21 cellular contexts compared by ENCODE assay signal in the genomic region with DNA sequence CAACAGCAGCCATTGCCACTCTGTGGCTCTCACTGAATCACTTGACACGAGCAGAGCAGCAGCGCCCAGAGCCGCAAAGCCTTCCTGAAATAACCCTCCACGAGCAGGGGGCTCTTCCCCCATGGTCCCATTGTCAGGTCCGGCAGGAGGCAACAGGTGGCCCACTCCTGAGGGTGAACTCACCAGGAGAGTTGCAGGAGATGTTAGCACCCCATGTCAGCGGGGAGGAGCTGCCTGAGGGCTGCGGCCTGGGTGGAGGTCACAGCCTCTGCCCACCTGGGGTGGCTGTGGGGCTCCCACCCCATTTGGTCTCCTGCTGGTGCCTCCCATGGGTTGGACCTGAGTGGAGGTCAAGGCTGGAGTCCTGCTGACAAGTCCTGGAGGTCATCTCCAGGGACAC. TPM values are rescaled to one million over a fixed set of nuclear protein-coding genes. Genes with fewer than 3 reads are reported as not detected.
A peak's percentile ranks its signal among the peaks of the same experiment; 100 is the strongest.
DNase-seq lines count a peak whose midpoint lies in the region; ATAC-seq and TF ChIP-seq lines count a peak whose summit lies in the region.
"Had no signal": no experiment of that assay in that cellular context is flagged by ENCODE, and none has a peak within 500 bp of the region (broad histone marks: within the 10 kb centered on the region; RNA-seq: fewer than 3 reads in every experiment).

No MANE protein-coding gene starts in this region.

- H3K9me3 ChIP-seq in esophagus muscularis mucosa (no peaks in the 10 kb centered on the region), neuronal stem cell (replicated peaks in 1 of 2; ENCODE audit: control insufficient read depth in 2 of 2, insufficient read depth in 1 of 2, low read depth in 1 of 2, low read length in 2 of 2) (no peaks in the 10 kb centered on the region), MM.1S (replicated peaks; ENCODE audit: insufficient read depth, low read length) (no peaks in the 10 kb centered on the region)
- H3K9me3 ChIP-seq: Caco-2, HAP-1 had no signal

- no peak overlapping the region for H3K14ac ChIP-seq in neuronal stem cell (ENCODE audit: low read length)

- H2BK15ac ChIP-seq in neuronal stem cell (ENCODE audit: low read length) = no peak overlapping the region

- WGBS in esophagus muscularis mucosa = 100% methylated on average over 2 of the region's 7 CpGs
- WGBS in neuronal stem cell (ENCODE audit: extremely low coverage in 2 of 2, insufficient read length in 2 of 2, insufficient replicate concordance in 1 of 2), 2 donors = no CpG with 5 or more reads among the region's 7 CpGs

- H3K36me3 ChIP-seq in esophagus muscularis mucosa (no peaks in the 10 kb centered on the region), neuronal stem cell (replicated peaks in 1 of 2; ENCODE audit: control insufficient read depth in 2 of 2, insufficient read depth in 2 of 2, low read length in 2 of 2) (no peaks in the 10 kb centered on the region), MM.1S (replicated peaks; ENCODE audit: insufficient read depth, low read length) (no peaks in the 10 kb centered on the region)
- H3K36me3 ChIP-seq: HAP-1 had no signal

- H3F3A ChIP-seq in MM.1S (ENCODE audit: insufficient read depth, low read length) = no peaks in the 10 kb centered on the region

- H3K27me3 Mint-ChIP-seq in Calu3 (ENCODE audit: unreplicated experiment) = peaks cover 50% of the 10 kb centered on the region

- peaks cover 17% of the 10 kb centered on the region for H3K4me1 Mint-ChIP-seq in Calu3 (ENCODE audit: low read depth, unreplicated experiment)

- no peak overlapping the region for H2AK5ac ChIP-seq in neuronal stem cell (ENCODE audit: low read depth, low read length)

- H3K4me2 ChIP-seq in neuronal stem cell (ENCODE audit: insufficient read depth, low read length, poor library complexity, severe bottlenecking) (no peak overlapping the region), MM.1S (ENCODE audit: low read depth, low read length) (no peak overlapping the region)

- TF ChIP-seq POLR2A in esophagus muscularis mucosa (IDR thresholded peaks at IDR 0.05; ENCODE audit: low read depth) = no peak

- BruUV-seq in Calu3 (replicated peaks; lab: Mats Ljungman, UMichigan) = no TSS peak

- TF ChIP-seq CTCF in esophagus muscularis mucosa (IDR thresholded peaks at IDR 0.05) (no peak), MM.1S (IDR thresholded peaks at IDR 0.05; ENCODE audit: low read length) (no peak), Calu3 (IDR thresholded peaks at IDR 0.05; ENCODE audit: unreplicated experiment) (no peak)

- CTCF ChIA-PET in Calu3 (lab: Charles Lee) = no interaction called here

- no peak overlapping the region for H2AFZ ChIP-seq in neuronal stem cell (ENCODE audit: low read length)
- no peak overlapping the region for H2AFZ ChIP-seq in MM.1S (ENCODE audit: low read length)

- H3K4me3 ChIP-seq in esophagus muscularis mucosa (no peak overlapping the region), neuronal stem cell (ENCODE audit: low read length in 2 of 2) (no peak overlapping the region), MM.1S (ENCODE audit: low read length) (no peak overlapping the region)
- H3K4me3 ChIP-seq: HAP-1 had no signal

- no peak overlapping the region for H2BK120ac ChIP-seq in neuronal stem cell (ENCODE audit: low read depth, low read length)

- TF ChIP-seq EP300 in esophagus muscularis mucosa (IDR thresholded peaks at IDR 0.05) = no peak

- no peaks in the 10 kb centered on the region for H3K79me1 ChIP-seq in neuronal stem cell (ENCODE audit: low read depth, low read length)

- H3K9ac ChIP-seq in neuronal stem cell (ENCODE audit: low read depth, low read length, poor library complexity) (no peak overlapping the region), MM.1S (ENCODE audit: low read length) (no peak overlapping the region)

- no peak overlapping the region for H4K8ac ChIP-seq in neuronal stem cell (ENCODE audit: low read depth, low read length)

- no peaks in the 10 kb centered on the region for H3K9me2 ChIP-seq in MM.1S (replicated peaks; ENCODE audit: insufficient read depth, low read length)

- no peaks in the 10 kb centered on the region for H3K4me1 ChIP-seq in esophagus muscularis mucosa
- peaks cover 3 to 12% of the 10 kb centered on the region in 2 donors for H3K4me1 ChIP-seq in neuronal stem cell (ENCODE audit: control insufficient read depth in 2 of 2, insufficient read depth in 1 of 2, low read depth in 1 of 2, low read length in 2 of 2)
- no peaks in the 10 kb centered on the region for H3K4me1 ChIP-seq in MM.1S (ENCODE audit: low read length)
- H3K4me1 ChIP-seq: Caco-2, HAP-1 had no signal

- no peaks in the 10 kb centered on the region for H4K20me1 ChIP-seq in MM.1S (ENCODE audit: insufficient read depth, low read length)

- no peaks in the 10 kb centered on the region for H3K27me3 ChIP-seq in esophagus muscularis mucosa
- H3K27me3 ChIP-seq in neuronal stem cell (ENCODE audit: control insufficient read depth in 3 of 3, insufficient read depth in 3 of 3, low read depth in 1 of 3, low read length in 3 of 3) = peaks cover 0 to 3% (median 0%) of the 10 kb centered on the region in 3 experiments
- H3K27me3 ChIP-seq in MM.1S (replicated peaks; ENCODE audit: insufficient read depth, low read length) = no peaks in the 10 kb centered on the region

- intact Hi-C loops in esophagus muscularis mucosa (cut with DNase I) = no loop called here
- intact Hi-C loops in Calu3 (cut with micrococcal nuclease; ENCODE audit: unreplicated experiment) = no loop called here

- H3K4ac ChIP-seq in neuronal stem cell (ENCODE audit: low read length) = no peak overlapping the region

- H3K27ac Mint-ChIP-seq in Calu3 (ENCODE audit: unreplicated experiment) = no peak overlapping the region
- H3K27ac Mint-ChIP-seq: CD4-positive, alpha-beta T cell had no signal

- H2BK12ac ChIP-seq in neuronal stem cell (ENCODE audit: low read length) = no peak overlapping the region

- no peak overlapping the region for H4K91ac ChIP-seq in neuronal stem cell (ENCODE audit: low read depth, low read length, poor library complexity)

- H3K36me3 Mint-ChIP-seq in Calu3 (ENCODE audit: insufficient read depth, unreplicated experiment) = no peaks in the 10 kb centered on the region

- DNase-seq in AG20443 (ENCODE audit: low spot score) (peak; percentile 6), H4 (ENCODE audit: low spot score) (peak; percentile 9), esophagus muscularis mucosa (ENCODE audit: extremely low spot score) (peak; percentile 90), neuronal stem cell (ENCODE audit: low spot score) (no peak), glomerular visceral epithelial cell (ENCODE audit: extremely low spot score) (no peak), MM.1S (no peak), Calu3 (no peak)
- DNase-seq: ACHN; AML-193; Caco-2; CD4-positive, alpha-beta T cell; DMS153; DMS79; GDM1 had no signal

- no peak overlapping the region for H3K4me3 Mint-ChIP-seq in Calu3 (ENCODE audit: low read depth, unreplicated experiment)
- H3K4me3 Mint-ChIP-seq: CD4-positive, alpha-beta T cell had no signal

- H2BK5ac ChIP-seq in neuronal stem cell (ENCODE audit: low read length) = no peak overlapping the region

- no peak overlapping the region for H3K23ac ChIP-seq in neuronal stem cell (ENCODE audit: low read depth, low read length, poor library complexity)

- H3K18ac ChIP-seq in neuronal stem cell (ENCODE audit: low read length) = peak overlapping the region; percentile 70

- H3K27ac ChIP-seq in esophagus muscularis mucosa (replicated peaks in 1 of 4) (no peak overlapping the region), neuronal stem cell (replicated peaks; ENCODE audit: low read length) (no peak overlapping the region), MM.1S (ENCODE audit: low read length) (no peak overlapping the region)
- H3K27ac ChIP-seq: C4-2B had no signal

- no peaks in the 10 kb centered on the region for H3K79me2 ChIP-seq in MM.1S (ENCODE audit: low read length)

- ATAC-seq in GM21737 (IDR thresholded peaks at IDR 0.05; ENCODE audit: unreplicated experiment) = no peak

- H3K9me3 Mint-ChIP-seq in Calu3 (ENCODE audit: low read depth, unreplicated experiment) = no peaks in the 10 kb centered on the region
- H3K9me3 Mint-ChIP-seq: CD4-positive, alpha-beta T cell had no signal

RNA-seq across cellular contexts. Expression of a gene that starts 12.3 kb away (rescaled TPM):
- not detected in 2 replicates for total RNA-seq in H4 (2014; rRNA removed; shearing (Covaris generic))
- total RNA-seq in esophagus muscularis mucosa = not detected
- 0.03 TPM for polyA plus RNA-seq in neuronal stem cell (2013, experiment 1 of 2)
- not detected for polyA plus RNA-seq in neuronal stem cell (2013, experiment 2 of 2)
- total RNA-seq in Calu3 (2022) = not detected in 2 replicates
- total RNA-seq: Caco-2; CD4-positive, alpha-beta T cell; Daoy; H1; HT-29 had no signal
- polyA plus RNA-seq: BJ, H1 had no signal

RNA-seq across cellular contexts. Expression of a gene that starts 47.1 kb away (rescaled TPM):
- 0.37 TPM in 1 of 2 replicates, not detected in the other for total RNA-seq in H4 (2014; rRNA removed; shearing (Covaris generic))
- under 1 TPM; 0.19 to 0.69 (median 0.37) TPM for total RNA-seq in esophagus muscularis mucosa
- 1.4 TPM for polyA plus RNA-seq in neuronal stem cell (2013, experiment 1 of 2)
- 1.6 TPM for polyA plus RNA-seq in neuronal stem cell (2013, experiment 2 of 2)
- 1.1 and 1.3 TPM in 2 replicates for total RNA-seq in Calu3 (2022)
- total RNA-seq: CD4-positive, alpha-beta T cell; Daoy had no signal
- polyA plus RNA-seq: BJ had no signal

RNA-seq across cellular contexts. Expression of a gene that starts 53.5 kb away (rescaled TPM):
- not detected in 2 replicates for total RNA-seq in H4 (2014; rRNA removed; shearing (Covaris generic))
- not detected for total RNA-seq in esophagus muscularis mucosa
- polyA plus RNA-seq in neuronal stem cell (2013, experiment 1 of 2) = not detected
- 0.03 TPM for polyA plus RNA-seq in neuronal stem cell (2013, experiment 2 of 2)
- not detected in 2 replicates for total RNA-seq in Calu3 (2022)
- total RNA-seq: Caco-2; CD4-positive, alpha-beta T cell; Daoy; H1; HT-29 had no signal
- polyA plus RNA-seq: BJ had no signal

Comparison
In these comparisons a context has a peak if more than half of its experiments do, and no peak if none do; other contexts are left out.
1. DNase-seq: peak in AG20443 (single experiment), H4 (single experiment) and esophagus muscularis mucosa (single experiment); none in neuronal stem cell (single experiment), glomerular visceral epithelial cell (single experiment), MM.1S (single experiment) and Calu3 (single experiment).